In the genomic region with DNA sequence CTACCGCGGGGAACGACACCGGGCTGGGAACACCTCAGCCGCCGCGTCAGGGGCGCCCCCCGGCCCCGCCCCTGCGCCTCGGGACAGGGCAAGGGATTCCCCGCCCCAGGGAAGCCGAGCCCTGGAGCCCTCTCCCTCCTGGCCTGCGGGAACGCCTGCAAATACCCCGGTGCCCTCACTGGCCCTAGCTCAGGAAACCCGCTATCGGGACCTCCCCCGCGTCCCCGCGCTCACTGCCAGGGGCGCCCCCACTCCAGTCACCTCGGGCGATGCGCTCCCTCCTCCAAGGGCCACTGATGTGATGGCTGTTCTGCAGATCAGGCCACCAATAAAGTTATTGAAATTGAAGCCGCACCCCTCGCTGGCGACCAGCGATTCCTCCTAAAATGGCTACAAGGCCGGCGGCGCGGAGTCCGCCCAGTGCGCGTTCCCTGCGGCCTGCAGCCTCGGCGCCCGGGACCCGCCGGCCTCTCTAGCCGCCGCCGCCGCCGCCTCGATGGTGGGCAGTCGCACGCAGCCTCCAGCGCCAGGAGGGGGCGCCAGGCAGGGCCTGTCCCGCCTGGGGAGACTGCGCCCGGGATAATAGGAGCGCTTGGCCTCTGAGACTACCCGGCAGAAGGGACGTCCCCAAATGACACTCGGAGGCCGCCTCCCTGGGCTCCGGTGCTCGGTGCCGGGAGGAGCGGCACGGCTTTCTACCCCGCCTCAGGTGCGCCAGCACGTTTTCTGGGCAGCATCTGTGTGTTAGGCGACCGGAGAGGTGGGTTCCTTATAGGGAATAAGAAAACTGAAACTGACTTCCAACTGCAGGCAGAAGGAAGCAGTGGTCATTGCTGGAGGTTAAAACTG, we compare ENCODE assay signal across 1 cellular context.
TF ChIP-seq lines count a peak whose summit lies in the region.

A gene with protein sequence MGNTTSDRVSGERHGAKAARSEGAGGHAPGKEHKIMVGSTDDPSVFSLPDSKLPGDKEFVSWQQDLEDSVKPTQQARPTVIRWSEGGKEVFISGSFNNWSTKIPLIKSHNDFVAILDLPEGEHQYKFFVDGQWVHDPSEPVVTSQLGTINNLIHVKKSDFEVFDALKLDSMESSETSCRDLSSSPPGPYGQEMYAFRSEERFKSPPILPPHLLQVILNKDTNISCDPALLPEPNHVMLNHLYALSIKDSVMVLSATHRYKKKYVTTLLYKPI (minus strand): TSS at position 303 of the 849 bp plus-strand sequence. CDS start 326 bp downstream, outside the sequence.

TF ChIP-seq in GM12878, 131 proteins besides CTCF, POLR2A, EP300 and RAD21 (continued from another document and continues in another):
- TF ChIP-seq, protein P1, sequence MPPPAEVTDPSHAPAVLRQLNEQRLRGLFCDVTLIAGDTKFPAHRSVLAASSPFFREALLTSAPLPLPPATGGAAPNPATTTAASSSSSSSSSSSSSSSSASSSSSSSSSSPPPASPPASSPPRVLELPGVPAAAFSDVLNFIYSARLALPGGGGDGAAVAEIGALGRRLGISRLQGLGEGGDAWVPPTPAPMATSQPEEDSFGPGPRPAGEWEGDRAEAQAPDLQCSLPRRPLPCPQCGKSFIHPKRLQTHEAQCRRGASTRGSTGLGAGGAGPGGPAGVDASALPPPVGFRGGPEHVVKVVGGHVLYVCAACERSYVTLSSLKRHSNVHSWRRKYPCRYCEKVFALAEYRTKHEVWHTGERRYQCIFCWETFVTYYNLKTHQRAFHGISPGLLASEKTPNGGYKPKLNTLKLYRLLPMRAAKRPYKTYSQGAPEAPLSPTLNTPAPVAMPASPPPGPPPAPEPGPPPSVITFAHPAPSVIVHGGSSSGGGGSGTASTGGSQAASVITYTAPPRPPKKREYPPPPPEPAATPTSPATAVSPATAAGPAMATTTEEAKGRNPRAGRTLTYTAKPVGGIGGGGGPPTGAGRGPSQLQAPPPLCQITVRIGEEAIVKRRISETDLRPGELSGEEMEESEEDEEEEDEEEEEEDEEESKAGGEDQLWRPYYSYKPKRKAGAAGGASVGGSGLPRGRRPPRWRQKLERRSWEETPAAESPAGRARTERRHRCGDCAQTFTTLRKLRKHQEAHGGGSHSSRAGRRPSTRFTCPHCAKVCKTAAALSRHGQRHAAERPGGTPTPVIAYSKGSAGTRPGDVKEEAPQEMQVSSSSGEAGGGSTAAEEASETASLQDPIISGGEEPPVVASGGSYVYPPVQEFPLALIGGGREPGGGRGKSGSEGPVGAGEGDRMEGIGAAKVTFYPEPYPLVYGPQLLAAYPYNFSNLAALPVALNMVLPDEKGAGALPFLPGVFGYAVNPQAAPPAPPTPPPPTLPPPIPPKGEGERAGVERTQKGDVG (CRISPR knock-in tag; IDR thresholded peaks at IDR 0.05) = no peak
- TF ChIP-seq MAX (IDR thresholded peaks at IDR 0.05; ENCODE audit: low read depth, low read length) = peak; percentile 46; the same call in 1 of the 2 replicates
- no peak for TF ChIP-seq BMI1 (IDR thresholded peaks at IDR 0.05; ENCODE audit: borderline replicate concordance)
- peak; percentile 62 to 72; a peak in 3 of 4 replicates for TF ChIP-seq IKZF2 (IDR thresholded peaks at IDR 0.05)
- no peak for TF ChIP-seq YBX1 (IDR thresholded peaks at IDR 0.05)
- TF ChIP-seq SUZ12 (IDR thresholded peaks at IDR 0.05; ENCODE audit: unreplicated experiment) = no peak
- peak; percentile 90 for TF ChIP-seq ATF7 (IDR thresholded peaks at IDR 0.05; ENCODE audit: low read depth)
- TF ChIP-seq SIX5 (IDR thresholded peaks at IDR 0.05; ENCODE audit: low read depth, low read length, severe bottlenecking) = peak; percentile 20
- no peak for TF ChIP-seq ZNF622 (IDR thresholded peaks at IDR 0.05)
- peak; percentile 32 for TF ChIP-seq NBN (IDR thresholded peaks at IDR 0.05)
- peak; percentile 39 for TF ChIP-seq MEF2B (IDR thresholded peaks at IDR 0.05; ENCODE audit: partially characterized antibody, poor library complexity, severe bottlenecking)
- TF ChIP-seq FOXK2 (IDR thresholded peaks at IDR 0.05) = peak; percentile 93
- TF ChIP-seq E4F1 (IDR thresholded peaks at IDR 0.05; ENCODE audit: borderline replicate concordance, partially characterized antibody) = peak; percentile 24
- TF ChIP-seq SPI1 (IDR thresholded peaks at IDR 0.05; ENCODE audit: borderline replicate concordance, insufficient read depth, low read depth, low read length) = no peak
- TF ChIP-seq CUX1 (IDR thresholded peaks at IDR 0.05; ENCODE audit: insufficient replicate concordance, low read depth, low read length) = no peak
- TF ChIP-seq NFYA (IDR thresholded peaks at IDR 0.05; ENCODE audit: borderline replicate concordance, low read depth, low read length) = no peak
- peak; percentile 95 for TF ChIP-seq IKZF1 (conservative IDR thresholded peaks at IDR 0.05)
- peak; percentile 100 for TF ChIP-seq ZBTB40 (IDR thresholded peaks at IDR 0.05; ENCODE audit: borderline replicate concordance)
- peak; percentile 51; the same call in 1 of the 2 replicates for TF ChIP-seq TBL1XR1 (IDR thresholded peaks at IDR 0.05; ENCODE audit: low read depth, low read length)
- peak; percentile 46; the same call in 1 of the 2 replicates for TF ChIP-seq MXI1 (IDR thresholded peaks at IDR 0.05; ENCODE audit: low read depth, low read length)
- TF ChIP-seq ETV6 (conservative IDR thresholded peaks at IDR 0.05 in 1 of 2, IDR thresholded peaks at IDR 0.05 in 1 of 2; ENCODE audit: borderline replicate concordance in 1 of 2, low read depth in 1 of 2) = peak; percentile 40 to 64; a peak in 1 of 4 replicates
- TF ChIP-seq EED (IDR thresholded peaks at IDR 0.05; ENCODE audit: low read depth) = peak; percentile 74
- no peak for TF ChIP-seq CBX3 (IDR thresholded peaks at IDR 0.05; ENCODE audit: borderline replicate concordance, low read depth)
- peak; percentile 85 for TF ChIP-seq RELB (IDR thresholded peaks at IDR 0.05; ENCODE audit: low read depth)
- TF ChIP-seq ATF2 (IDR thresholded peaks at IDR 0.05; ENCODE audit: low read length) = no peak
